In the genomic region with DNA sequence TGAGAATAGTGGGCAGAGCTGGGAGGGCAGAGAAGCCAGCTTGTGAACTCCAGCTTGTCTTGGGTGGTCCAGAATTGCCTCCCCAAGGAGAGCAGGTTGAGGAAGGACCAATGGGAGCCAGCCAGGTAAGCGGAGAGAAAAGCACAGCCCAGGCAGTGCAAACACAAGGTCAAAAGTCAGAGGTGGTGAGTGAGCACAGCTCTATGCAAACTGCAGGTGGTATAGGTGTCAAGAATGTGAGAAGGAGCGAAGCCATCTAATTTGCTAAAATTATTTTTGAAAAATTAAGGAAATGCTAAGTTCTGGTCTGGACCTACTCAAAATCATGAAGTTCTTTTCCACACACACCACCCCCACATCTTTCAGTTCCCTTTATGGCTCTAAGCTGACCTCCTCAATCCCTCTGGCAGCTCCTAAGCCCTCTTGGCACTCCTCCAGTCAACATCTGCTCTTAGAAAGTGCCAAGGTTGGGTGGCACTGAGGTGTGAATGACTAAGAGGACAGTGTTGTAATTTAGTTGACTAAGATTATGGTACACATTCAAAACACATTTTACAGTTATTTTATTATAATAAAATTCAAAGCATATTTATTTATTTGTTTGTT, we compare ENCODE assay signal across 12 cellular contexts. TPM values are rescaled to one million over a fixed set of nuclear protein-coding genes. Genes with fewer than 3 reads are reported as not detected.
DNase-seq lines count a peak whose midpoint lies in the region; ATAC-seq and TF ChIP-seq lines count a peak whose summit lies in the region.
"Had no signal": no experiment of that assay in that cellular context is flagged by ENCODE, and none has a peak within 500 bp of the region (broad histone marks: within the 10 kb centered on the region; RNA-seq: fewer than 3 reads in every experiment).

No MANE protein-coding gene starts in this region.

- H3K9me3 ChIP-seq in body of pancreas (no peaks in the 10 kb centered on the region), psoas muscle (no peaks in the 10 kb centered on the region)

- no peak overlapping the region for H3K4me3 Mint-ChIP-seq in stimulated activated memory B cell treated with anti-CD40 and anti-IgM and Interleukin-4, amounts not matched to agents 10 μg/mL and 1 μg/mL and 100 μg/mL, for 72 hours
- no peak overlapping the region for H3K4me3 Mint-ChIP-seq in activated T-helper 1 cell treated with anti-CD3 and anti-CD28 coated beads, Interleukin-12 subunit alpha, Interleukin-12 subunit beta, Interleukin-2, Interleukin-4 antibody, amounts not matched to agents 30 ng/mL and 10 ng/mL and 1 ng/mL, durations not matched to agents 14 hours and 24 hours and 36 hours
- H3K4me3 Mint-ChIP-seq: T-helper 1 cell treated with Interleukin-12 subunit alpha and Interleukin-12 subunit beta and Interleukin-4 antibody, amounts not matched to agents 30 μg/mL and 1 μg/mL, for 36 hours had no signal

- no peaks in the 10 kb centered on the region for H3K27me3 ChIP-seq in body of pancreas
- H3K27me3 ChIP-seq in psoas muscle (ENCODE audit: insufficient read depth in 3 of 3, low read length in 2 of 3), result peaks cover 0 to 27% (median 6%) of the 10 kb centered on the region in 3 donors

- WGBS in body of pancreas, 2 donors, result 52 to 53% methylated on average over 2 of the region's 2 CpGs
- 86 to 92% (median 90%) methylated on average over 2 of the region's 2 CpGs for WGBS in psoas muscle, 3 donors

- H3K4me1 Mint-ChIP-seq in stimulated activated memory B cell treated with anti-CD40 and anti-IgM and Interleukin-4, amounts not matched to agents 10 μg/mL and 1 μg/mL and 100 μg/mL, for 72 hours, result peaks cover 6% of the 10 kb centered on the region
- no peaks in the 10 kb centered on the region for H3K4me1 Mint-ChIP-seq in activated T-helper 1 cell treated with anti-CD3 and anti-CD28 coated beads, Interleukin-12 subunit alpha, Interleukin-12 subunit beta, Interleukin-2, Interleukin-4 antibody, amounts not matched to agents 30 ng/mL and 10 ng/mL and 1 ng/mL, durations not matched to agents 14 hours and 24 hours and 36 hours (ENCODE audit: low read depth)
- H3K4me1 Mint-ChIP-seq: brain had no signal

- H3K27ac ChIP-seq in body of pancreas (peak overlapping the region in 3 of 4 donors; percentile 44 to 53 (median 45)), psoas muscle (no peak overlapping the region)

- no peak for TF ChIP-seq POLR2A in body of pancreas (IDR thresholded peaks at IDR 0.05)

- H3K27ac Mint-ChIP-seq in stimulated activated memory B cell treated with anti-CD40 and anti-IgM and Interleukin-4, amounts not matched to agents 10 μg/mL and 1 μg/mL and 100 μg/mL, for 72 hours, result no peak overlapping the region
- no peak overlapping the region for H3K27ac Mint-ChIP-seq in activated T-helper 1 cell treated with anti-CD3 and anti-CD28 coated beads, Interleukin-12 subunit alpha, Interleukin-12 subunit beta, Interleukin-2, Interleukin-4 antibody, amounts not matched to agents 30 ng/mL and 10 ng/mL and 1 ng/mL, durations not matched to agents 14 hours and 24 hours and 36 hours
- H3K27ac Mint-ChIP-seq: T-helper 1 cell treated with Interleukin-12 subunit alpha and Interleukin-12 subunit beta and Interleukin-4 antibody, amounts not matched to agents 30 μg/mL and 1 μg/mL, for 36 hours had no signal

- intact Hi-C loops in body of pancreas (cut with DNase I) (no loop called here), psoas muscle (cut with DNase I) (no loop called here)
- intact Hi-C loops in activated T-helper 1 cell treated with anti-CD3 and anti-CD28 coated beads, Interleukin-12 subunit alpha, Interleukin-12 subunit beta, Interleukin-2, Interleukin-4 antibody, amounts not matched to agents 30 ng/mL and 10 ng/mL and 1 ng/mL, durations not matched to agents 14 hours and 24 hours and 36 hours (cut with micrococcal nuclease), result no loop called here

- no peaks in the 10 kb centered on the region for H3K9me3 Mint-ChIP-seq in stimulated activated memory B cell treated with anti-CD40 and anti-IgM and Interleukin-4, amounts not matched to agents 10 μg/mL and 1 μg/mL and 100 μg/mL, for 72 hours
- H3K9me3 Mint-ChIP-seq in activated T-helper 1 cell treated with anti-CD3 and anti-CD28 coated beads, Interleukin-12 subunit alpha, Interleukin-12 subunit beta, Interleukin-2, Interleukin-4 antibody, amounts not matched to agents 30 ng/mL and 10 ng/mL and 1 ng/mL, durations not matched to agents 14 hours and 24 hours and 36 hours, result no peaks in the 10 kb centered on the region
- H3K9me3 Mint-ChIP-seq: T-helper 1 cell treated with Interleukin-12 subunit alpha and Interleukin-12 subunit beta and Interleukin-4 antibody, amounts not matched to agents 30 μg/mL and 1 μg/mL, for 36 hours had no signal

- peaks cover 18% of the 10 kb centered on the region for H3K27me3 Mint-ChIP-seq in stimulated activated memory B cell treated with anti-CD40 and anti-IgM and Interleukin-4, amounts not matched to agents 10 μg/mL and 1 μg/mL and 100 μg/mL, for 72 hours
- H3K27me3 Mint-ChIP-seq in activated T-helper 1 cell treated with anti-CD3 and anti-CD28 coated beads, Interleukin-12 subunit alpha, Interleukin-12 subunit beta, Interleukin-2, Interleukin-4 antibody, amounts not matched to agents 30 ng/mL and 10 ng/mL and 1 ng/mL, durations not matched to agents 14 hours and 24 hours and 36 hours (ENCODE audit: insufficient read depth), result peaks cover 2% of the 10 kb centered on the region

- H3K4me3 ChIP-seq in body of pancreas, result no peak overlapping the region
- H3K4me3 ChIP-seq in psoas muscle, result no peak overlapping the region

- TF ChIP-seq CTCF in body of pancreas (IDR thresholded peaks at IDR 0.05), result no peak
- TF ChIP-seq CTCF in psoas muscle (IDR thresholded peaks at IDR 0.05), result no peak

- H3K36me3 Mint-ChIP-seq in stimulated activated memory B cell treated with anti-CD40 and anti-IgM and Interleukin-4, amounts not matched to agents 10 μg/mL and 1 μg/mL and 100 μg/mL, for 72 hours, result no peaks in the 10 kb centered on the region
- H3K36me3 Mint-ChIP-seq in activated T-helper 1 cell treated with anti-CD3 and anti-CD28 coated beads, Interleukin-12 subunit alpha, Interleukin-12 subunit beta, Interleukin-2, Interleukin-4 antibody, amounts not matched to agents 30 ng/mL and 10 ng/mL and 1 ng/mL, durations not matched to agents 14 hours and 24 hours and 36 hours (ENCODE audit: low read depth), result no peaks in the 10 kb centered on the region
- H3K36me3 Mint-ChIP-seq: brain had no signal

- H3K4me1 ChIP-seq in body of pancreas, result peaks cover 10% of the 10 kb centered on the region
- no peaks in the 10 kb centered on the region for H3K4me1 ChIP-seq in psoas muscle

- H3K36me3 ChIP-seq in body of pancreas (replicated peaks in 1 of 2; ENCODE audit: insufficient read depth in 1 of 2, low read depth in 2 of 2) (no peaks in the 10 kb centered on the region), psoas muscle (ENCODE audit: insufficient read depth in 1 of 2, low read depth in 1 of 2) (no peaks in the 10 kb centered on the region)

- peak; percentile 55 for DNase-seq in LoVo (ENCODE audit: low spot score)
- DNase-seq in NCI-H446 treated with DMSO at 0.1 percent for 48 hours (lab: John Stamatoyannopoulos, UW), result peak; percentile 85
- DNase-seq in body of pancreas, result peak; percentile 84 to 94 (median 91)
- DNase-seq in psoas muscle, result peak; percentile 20 to 55
- DNase-seq in activated T-helper 1 cell treated with anti-CD3 and anti-CD28 coated beads, Interleukin-12 subunit alpha, Interleukin-12 subunit beta, Interleukin-2, Interleukin-4 antibody, amounts not matched to agents 30 ng/mL and 10 ng/mL and 1 ng/mL, durations not matched to agents 14 hours and 24 hours and 36 hours (ENCODE audit: low spot score), result no peak
- no peak for DNase-seq in activated CD4-positive, alpha-beta T cell treated with anti-CD3 and anti-CD28 coated beads for 4 hours
- DNase-seq: activated T-cell treated with anti-CD3 and anti-CD28 coated beads for 4 hours, retina had no signal

- ATAC-seq in body of pancreas, result peak; percentile 97
- peak in 2 of 4 donors; percentile 73 to 85 for ATAC-seq in psoas muscle
- ATAC-seq in stimulated activated memory B cell treated with anti-CD40 and anti-IgM and Interleukin-4, amounts not matched to agents 10 μg/mL and 1 μg/mL and 100 μg/mL, for 72 hours, result no peak
- ATAC-seq in GM21737 (IDR thresholded peaks at IDR 0.05; ENCODE audit: unreplicated experiment), result no peak

RNA-seq across cellular contexts. Expression of gene OTULINL, which starts 6.6 kb away (rescaled TPM):
- 10 to 100 TPM in 1 of 2 donors, 1 to 10 TPM in 1; 3.3 to 26.2 TPM for total RNA-seq in body of pancreas
- 1 to 10 TPM in 3 of 4 donors, under 1 TPM in 1; 0.88 to 3.2 (median 2.5) TPM for total RNA-seq in psoas muscle
- under 1 TPM; 0.15 to 0.52 (median 0.29) TPM for polyA plus RNA-seq in psoas muscle
- total RNA-seq in activated T-helper 1 cell treated with anti-CD3 and anti-CD28 coated beads, Interleukin-12 subunit alpha, Interleukin-12 subunit beta, Interleukin-2, Interleukin-4 antibody, amounts not matched to agents 30 ng/mL and 10 ng/mL and 1 ng/mL, durations not matched to agents 14 hours and 24 hours and 36 hours, result 13.6 and 14.0 TPM in 2 replicates

Comparison
In these comparisons a context has a peak if more than half of its experiments do, and no peak if none do; other contexts are left out.
1. DNase-seq: peak in LoVo (single experiment), NCI-H446 treated with DMSO at 0.1 percent for 48 hours (single experiment), body of pancreas (4 of 4) and psoas muscle (2 of 2); none in activated T-helper 1 cell treated with anti-CD3 and anti-CD28 coated beads, Interleukin-12 subunit alpha, Interleukin-12 subunit beta, Interleukin-2, Interleukin-4 antibody, amounts not matched to agents 30 ng/mL and 10 ng/mL and 1 ng/mL, durations not matched to agents 14 hours and 24 hours and 36 hours (single experiment) and activated CD4-positive, alpha-beta T cell treated with anti-CD3 and anti-CD28 coated beads for 4 hours (0 of 2).